ENCODE assay signal across 1 cellular context in genomic region chr9:136447173-136447778, GRCh38.
TF ChIP-seq lines count a peak whose summit lies in the region.

No MANE protein-coding gene starts in this region.

TF ChIP-seq in GM12878, 131 proteins besides CTCF, POLR2A, EP300 and RAD21:
- TF ChIP-seq SREBF1 (IDR thresholded peaks at IDR 0.05; ENCODE audit: low read length) (no peak), KDM1A (IDR thresholded peaks at IDR 0.05; ENCODE audit: borderline replicate concordance) (no peak), CHD4 (IDR thresholded peaks at IDR 0.05) (no peak), POU2F2 (IDR thresholded peaks at IDR 0.05; ENCODE audit: borderline replicate concordance, low read depth, low read length) (no peak), RBBP5 (conservative IDR thresholded peaks at IDR 0.05) (no peak), STAT3 (IDR thresholded peaks at IDR 0.05; ENCODE audit: low read depth, low read length) (no peak), ZBTB11 (CRISPR knock-in tag; IDR thresholded peaks at IDR 0.05) (no peak), IKZF1 (conservative IDR thresholded peaks at IDR 0.05) (no peak), SIN3A (IDR thresholded peaks at IDR 0.05; ENCODE audit: low read depth, low read length) (no peak), FOXK2 (IDR thresholded peaks at IDR 0.05) (no peak), NR2C1 (IDR thresholded peaks at IDR 0.05) (no peak), EED (IDR thresholded peaks at IDR 0.05; ENCODE audit: low read depth) (no peak), HCFC1 (IDR thresholded peaks at IDR 0.05; ENCODE audit: low read length) (no peak), SPI1 (IDR thresholded peaks at IDR 0.05; ENCODE audit: borderline replicate concordance, insufficient read depth, low read depth, low read length) (no peak), SIX5 (IDR thresholded peaks at IDR 0.05; ENCODE audit: low read depth, low read length, severe bottlenecking) (no peak), CBX5 (IDR thresholded peaks at IDR 0.05; ENCODE audit: low read depth) (no peak), CBFB (IDR thresholded peaks at IDR 0.05; ENCODE audit: low read depth) (no peak)
- TF ChIP-seq, protein P1, sequence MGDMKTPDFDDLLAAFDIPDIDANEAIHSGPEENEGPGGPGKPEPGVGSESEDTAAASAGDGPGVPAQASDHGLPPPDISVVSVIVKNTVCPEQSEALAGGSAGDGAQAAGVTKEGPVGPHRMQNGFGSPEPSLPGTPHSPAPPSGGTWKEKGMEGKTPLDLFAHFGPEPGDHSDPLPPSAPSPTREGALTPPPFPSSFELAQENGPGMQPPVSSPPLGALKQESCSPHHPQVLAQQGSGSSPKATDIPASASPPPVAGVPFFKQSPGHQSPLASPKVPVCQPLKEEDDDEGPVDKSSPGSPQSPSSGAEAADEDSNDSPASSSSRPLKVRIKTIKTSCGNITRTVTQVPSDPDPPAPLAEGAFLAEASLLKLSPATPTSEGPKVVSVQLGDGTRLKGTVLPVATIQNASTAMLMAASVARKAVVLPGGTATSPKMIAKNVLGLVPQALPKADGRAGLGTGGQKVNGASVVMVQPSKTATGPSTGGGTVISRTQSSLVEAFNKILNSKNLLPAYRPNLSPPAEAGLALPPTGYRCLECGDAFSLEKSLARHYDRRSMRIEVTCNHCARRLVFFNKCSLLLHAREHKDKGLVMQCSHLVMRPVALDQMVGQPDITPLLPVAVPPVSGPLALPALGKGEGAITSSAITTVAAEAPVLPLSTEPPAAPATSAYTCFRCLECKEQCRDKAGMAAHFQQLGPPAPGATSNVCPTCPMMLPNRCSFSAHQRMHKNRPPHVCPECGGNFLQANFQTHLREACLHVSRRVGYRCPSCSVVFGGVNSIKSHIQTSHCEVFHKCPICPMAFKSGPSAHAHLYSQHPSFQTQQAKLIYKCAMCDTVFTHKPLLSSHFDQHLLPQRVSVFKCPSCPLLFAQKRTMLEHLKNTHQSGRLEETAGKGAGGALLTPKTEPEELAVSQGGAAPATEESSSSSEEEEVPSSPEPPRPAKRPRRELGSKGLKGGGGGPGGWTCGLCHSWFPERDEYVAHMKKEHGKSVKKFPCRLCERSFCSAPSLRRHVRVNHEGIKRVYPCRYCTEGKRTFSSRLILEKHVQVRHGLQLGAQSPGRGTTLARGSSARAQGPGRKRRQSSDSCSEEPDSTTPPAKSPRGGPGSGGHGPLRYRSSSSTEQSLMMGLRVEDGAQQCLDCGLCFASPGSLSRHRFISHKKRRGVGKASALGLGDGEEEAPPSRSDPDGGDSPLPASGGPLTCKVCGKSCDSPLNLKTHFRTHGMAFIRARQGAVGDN (IDR thresholded peaks at IDR 0.05), result no peak
- TF ChIP-seq, protein P2, sequence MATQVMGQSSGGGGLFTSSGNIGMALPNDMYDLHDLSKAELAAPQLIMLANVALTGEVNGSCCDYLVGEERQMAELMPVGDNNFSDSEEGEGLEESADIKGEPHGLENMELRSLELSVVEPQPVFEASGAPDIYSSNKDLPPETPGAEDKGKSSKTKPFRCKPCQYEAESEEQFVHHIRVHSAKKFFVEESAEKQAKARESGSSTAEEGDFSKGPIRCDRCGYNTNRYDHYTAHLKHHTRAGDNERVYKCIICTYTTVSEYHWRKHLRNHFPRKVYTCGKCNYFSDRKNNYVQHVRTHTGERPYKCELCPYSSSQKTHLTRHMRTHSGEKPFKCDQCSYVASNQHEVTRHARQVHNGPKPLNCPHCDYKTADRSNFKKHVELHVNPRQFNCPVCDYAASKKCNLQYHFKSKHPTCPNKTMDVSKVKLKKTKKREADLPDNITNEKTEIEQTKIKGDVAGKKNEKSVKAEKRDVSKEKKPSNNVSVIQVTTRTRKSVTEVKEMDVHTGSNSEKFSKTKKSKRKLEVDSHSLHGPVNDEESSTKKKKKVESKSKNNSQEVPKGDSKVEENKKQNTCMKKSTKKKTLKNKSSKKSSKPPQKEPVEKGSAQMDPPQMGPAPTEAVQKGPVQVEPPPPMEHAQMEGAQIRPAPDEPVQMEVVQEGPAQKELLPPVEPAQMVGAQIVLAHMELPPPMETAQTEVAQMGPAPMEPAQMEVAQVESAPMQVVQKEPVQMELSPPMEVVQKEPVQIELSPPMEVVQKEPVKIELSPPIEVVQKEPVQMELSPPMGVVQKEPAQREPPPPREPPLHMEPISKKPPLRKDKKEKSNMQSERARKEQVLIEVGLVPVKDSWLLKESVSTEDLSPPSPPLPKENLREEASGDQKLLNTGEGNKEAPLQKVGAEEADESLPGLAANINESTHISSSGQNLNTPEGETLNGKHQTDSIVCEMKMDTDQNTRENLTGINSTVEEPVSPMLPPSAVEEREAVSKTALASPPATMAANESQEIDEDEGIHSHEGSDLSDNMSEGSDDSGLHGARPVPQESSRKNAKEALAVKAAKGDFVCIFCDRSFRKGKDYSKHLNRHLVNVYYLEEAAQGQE (IDR thresholded peaks at IDR 0.05; ENCODE audit: low read depth, low read length), result no peak
- TF ChIP-seq, protein P3, sequence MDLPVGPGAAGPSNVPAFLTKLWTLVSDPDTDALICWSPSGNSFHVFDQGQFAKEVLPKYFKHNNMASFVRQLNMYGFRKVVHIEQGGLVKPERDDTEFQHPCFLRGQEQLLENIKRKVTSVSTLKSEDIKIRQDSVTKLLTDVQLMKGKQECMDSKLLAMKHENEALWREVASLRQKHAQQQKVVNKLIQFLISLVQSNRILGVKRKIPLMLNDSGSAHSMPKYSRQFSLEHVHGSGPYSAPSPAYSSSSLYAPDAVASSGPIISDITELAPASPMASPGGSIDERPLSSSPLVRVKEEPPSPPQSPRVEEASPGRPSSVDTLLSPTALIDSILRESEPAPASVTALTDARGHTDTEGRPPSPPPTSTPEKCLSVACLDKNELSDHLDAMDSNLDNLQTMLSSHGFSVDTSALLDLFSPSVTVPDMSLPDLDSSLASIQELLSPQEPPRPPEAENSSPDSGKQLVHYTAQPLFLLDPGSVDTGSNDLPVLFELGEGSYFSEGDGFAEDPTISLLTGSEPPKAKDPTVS (IDR thresholded peaks at IDR 0.05; ENCODE audit: low read depth, low read length), result no peak
